ENCODE assay signal across 21 cellular contexts in genomic region chr2:185147361-185147760, GRCh38.
"Had no signal": no experiment of that assay in that cellular context is flagged by ENCODE, and none has a peak within 500 bp of the region (broad histone marks: within the 10 kb centered on the region; RNA-seq: fewer than 3 reads in every experiment).

No MANE protein-coding gene starts in this region.

- DNase-seq: activated B cell treated with CpG ODN at 0.5 μM for 24 hours; activated CD4-positive, alpha-beta T cell treated with anti-CD3 and anti-CD28 coated beads for 1 hour; activated CD4-positive, alpha-beta T cell treated with anti-CD3 and anti-CD28 coated beads, Interleukin-2, amount 10 ng/mL, durations not matched to agents 24 days and 14 days; activated CD4-positive, alpha-beta T cell treated with anti-CD3 and anti-CD28 coated beads, Interleukin-2, amount 50 U/mL, for 48 hours; activated CD8-positive, alpha-beta memory T cell treated with anti-CD3 and anti-CD28 coated beads, Interleukin-2, amount 10 ng/mL, durations not matched to agents 7 days and 5 days; activated effector memory CD4-positive, alpha-beta T cell treated with anti-CD3 and anti-CD28 coated beads, Interleukin-2, amount 50 U/mL, for 16 hours; activated naive CD4-positive, alpha-beta T cell treated with Interleukin-2 at 50 U/mL for 16 hours; activated naive CD8-positive, alpha-beta T cell treated with anti-CD3 and anti-CD28 coated beads, Interleukin-2, amount 50 U/mL, for 24 hours; activated T-cell treated with anti-CD3 and anti-CD28 coated beads, Interleukin-2, amount 50 U/mL, for 4 hours; amniotic stem cell; body of pancreas; cortex of kidney; NCI-H1092; NCI-H1694 treated with DMSO at 0.1 percent for 48 hours; NCI-H2081 treated with DMSO at 0.1 percent for 48 hours; NCI-H446; NCI-H82; PC-3; SHP77 treated with DMSO at 0.1 percent for 48 hours had no signal

- H3K4me3 ChIP-seq: ascending aorta, body of pancreas had no signal

- H3K4me1 ChIP-seq: ascending aorta, body of pancreas had no signal

- H3K9me3 ChIP-seq: ascending aorta, body of pancreas had no signal

- H3K36me3 ChIP-seq: ascending aorta had no signal

- H3K27me3 ChIP-seq: ascending aorta, body of pancreas had no signal

- H3K27ac ChIP-seq: ascending aorta, body of pancreas, KMS-11 had no signal
